8 cellular contexts compared by ENCODE assay signal in the genomic region with DNA sequence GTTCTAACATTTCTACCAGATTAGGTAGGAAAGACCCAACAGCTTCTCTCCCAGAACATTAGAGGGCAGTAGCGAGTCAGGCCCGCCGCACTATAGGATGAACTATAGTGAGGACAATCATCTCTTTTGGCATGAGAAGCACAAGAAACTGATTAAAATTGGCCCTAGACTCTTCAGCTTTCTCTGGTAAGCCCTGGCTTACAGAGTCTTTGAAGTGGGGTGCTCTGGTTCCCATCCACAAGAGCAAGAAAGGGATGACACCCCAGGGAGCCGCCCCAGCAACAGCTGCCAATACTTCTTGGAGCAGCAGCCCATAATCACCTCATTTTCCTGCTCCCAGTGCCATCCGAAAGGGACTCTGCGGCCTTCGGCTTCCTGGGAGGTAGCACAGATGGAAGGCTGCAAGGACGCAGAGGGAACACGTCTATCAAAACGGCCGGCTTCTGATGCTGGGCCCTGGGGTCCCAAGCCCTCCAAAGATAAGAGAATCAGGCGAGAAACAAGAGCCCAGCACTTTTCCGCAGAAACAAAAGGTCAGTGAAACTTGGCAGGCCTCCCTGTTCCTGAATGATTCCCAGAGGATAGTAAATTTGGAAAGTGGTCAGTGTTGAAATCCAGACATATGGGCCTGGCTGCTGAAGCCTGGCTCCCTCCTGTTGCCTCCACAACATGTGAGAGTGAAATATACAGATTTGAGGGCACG.
A peak's percentile ranks its signal among the peaks of the same experiment; 100 is the strongest.
DNase-seq lines count a peak whose midpoint lies in the region; ATAC-seq, FAIRE-seq and TF ChIP-seq lines count a peak whose summit lies in the region.

No MANE protein-coding gene starts in this region.

- POLR2A ChIA-PET in A549 (lab: Yijun Ruan, JAX): no interaction called here

- FAIRE-seq in A549 (lab: Jason Lieb, UNC) (no peak), pancreas (lab: Jason Lieb, UNC) (peak; percentile 20)

- H3K27ac Mint-ChIP-seq in activated T-helper 17 cell treated with anti-CD3 and anti-CD28 coated beads, Interleukin-2, amount 50 U/mL, for 72 hours: no peak overlapping the region

- intact Hi-C loops in pancreas (cut with DNase I): loop anchor here in 2 of 3 donors (10.0 kb wide), 1 partner anchor 82 kb away; no protein-coding TSS in a partner anchor

- no peak overlapping the region for H3K4me2 ChIP-seq in A549

- no peaks in the 10 kb centered on the region for H3K4me1 Mint-ChIP-seq in activated T-helper 17 cell treated with anti-CD3 and anti-CD28 coated beads, Interleukin-2, amount 50 U/mL, for 72 hours

- H3K27me3 Mint-ChIP-seq in activated T-helper 17 cell treated with anti-CD3 and anti-CD28 coated beads, Interleukin-2, amount 50 U/mL, for 72 hours: peaks cover 36% of the 10 kb centered on the region

- TF ChIP-seq RAD21 in A549 (conservative IDR thresholded peaks at IDR 0.05 in 1 of 2, IDR thresholded peaks at IDR 0.05 in 1 of 2): peak; percentile 59 to 77

- ATAC-seq in A549: peak; percentile 84 to 94
- peak; percentile 65 for ATAC-seq in activated T-helper 17 cell treated with anti-CD3 and anti-CD28 coated beads, Interleukin-2, amount 50 U/mL, for 72 hours (replicated peaks)
- peak; percentile 66 to 88 (median 87) for ATAC-seq in pancreas
- no peak for ATAC-seq in GM21360 (IDR thresholded peaks at IDR 0.05; ENCODE audit: unreplicated experiment)

- H3K4me3 ChIP-seq in A549 (no peak overlapping the region), pancreas (no peak overlapping the region)

- DNase-seq in A549 (ENCODE audit: low read depth in 1 of 2, low spot score in 1 of 2): peak; percentile 57 to 69
- DNase-seq in GM04504 (ENCODE audit: low read depth): peak; percentile 23
- peak; percentile 36 for DNase-seq in NCI-H2171 treated with DMSO at 0.1 percent for 48 hours (lab: John Stamatoyannopoulos, UW)
- DNase-seq in globus pallidus (ENCODE audit: low spot score): peak; percentile 51
- DNase-seq in pancreas: peak in 1 of 6 donors; percentile 38
- no peak for DNase-seq in activated gamma-delta T cell treated with Interleukin-2 at 50 U/mL for 16 hours

- H3K36me3 ChIP-seq in pancreas: no peaks in the 10 kb centered on the region

- TF ChIP-seq CTCF in A549 (IDR thresholded peaks at IDR 0.05) (peak; percentile 72), pancreas (IDR thresholded peaks at IDR 0.05) (peak; percentile 73 to 89 (median 80))

- peaks cover 12% of the 10 kb centered on the region; the same call in 2 of the 3 replicates for H3K9me3 ChIP-seq in A549
- no peaks in the 10 kb centered on the region for H3K9me3 ChIP-seq in pancreas

- no peak for TF ChIP-seq EP300 in A549 (IDR thresholded peaks at IDR 0.05)

- H3K4me1 ChIP-seq in A549 (no peaks in the 10 kb centered on the region), pancreas (no peaks in the 10 kb centered on the region)

- no peaks in the 10 kb centered on the region for H3K27me3 ChIP-seq in pancreas

- TF ChIP-seq POLR2A in A549 (IDR thresholded peaks at IDR 0.05; ENCODE audit: low read length): no peak

- CTCF ChIA-PET in A549 (lab: Yijun Ruan, JAX): interaction anchor here (0.6 to 5.5 kb wide), 31 partner anchors 10 to 1268 kb away, joined by 3 to 42 read pairs (median 4); partner anchors contain the start of gene SLC35D2

- no peak overlapping the region for H3K4me3 Mint-ChIP-seq in activated T-helper 17 cell treated with anti-CD3 and anti-CD28 coated beads, Interleukin-2, amount 50 U/mL, for 72 hours

- no peaks in the 10 kb centered on the region for H3K36me3 Mint-ChIP-seq in activated T-helper 17 cell treated with anti-CD3 and anti-CD28 coated beads, Interleukin-2, amount 50 U/mL, for 72 hours (ENCODE audit: low read depth)

- H3K9me3 Mint-ChIP-seq in activated T-helper 17 cell treated with anti-CD3 and anti-CD28 coated beads, Interleukin-2, amount 50 U/mL, for 72 hours: peaks cover 5% of the 10 kb centered on the region

- WGBS in A549 (ENCODE audit: missing lambda C conversion rate): 64% methylated on average over 14 of the region's 14 CpGs
- 39 to 40% methylated on average over 14 of the region's 14 CpGs for WGBS in pancreas, 2 donors

- H3K27ac ChIP-seq in A549 (no peak overlapping the region), pancreas (no peak overlapping the region)

TF ChIP-seq in A549, 52 proteins besides CTCF, POLR2A, EP300 and RAD21:
- no peak for TF ChIP-seq TP53 (CRISPR knock-in tag; IDR thresholded peaks at IDR 0.05)
- TF ChIP-seq SMC3 (IDR thresholded peaks at IDR 0.05): peak; percentile 64
